8 cellular contexts compared by ENCODE assay signal in genomic region chr15:90266485-90266884, GRCh38. TPM values are rescaled to one million over a fixed set of nuclear protein-coding genes. Genes with fewer than 3 reads are reported as not detected.
DNase-seq lines count a peak whose midpoint lies in the region; ATAC-seq and TF ChIP-seq lines count a peak whose summit lies in the region.

No MANE protein-coding gene starts in this region.

- H3K4me3 ChIP-seq in BE2C (ENCODE audit: low read depth, low read length): peak overlapping the region; percentile 95
- peak overlapping the region; percentile 75 for H3K4me3 ChIP-seq in LNCaP clone FGC (ENCODE audit: low read depth, low read length)
- H3K4me3 ChIP-seq in adipocyte (ENCODE audit: low read length): peak overlapping the region; percentile 95
- H3K4me3 ChIP-seq in kidney epithelial cell (ENCODE audit: low read depth, low read length): peak overlapping the region; percentile 71

- H3K9me3 ChIP-seq in BE2C: no peaks in the 10 kb centered on the region
- H3K9me3 ChIP-seq in adipocyte (ENCODE audit: control insufficient read depth, low read length): no peaks in the 10 kb centered on the region

- H3K4me1 ChIP-seq in BE2C (no peaks in the 10 kb centered on the region; the same call in 1 of the 2 replicates), adipocyte (ENCODE audit: control insufficient read depth, insufficient read depth, low read length) (peaks cover 58% of the 10 kb centered on the region)

- ATAC-seq in stimulated activated naive CD8-positive, alpha-beta T cell treated with anti-CD3 and anti-CD28 coated beads, Interleukin-15, Interleukin-2, amounts not matched to agents 100 U/mL and 50 U/mL, for 24 hours: no peak

- H3K27me3 ChIP-seq in BE2C: no peaks in the 10 kb centered on the region
- H3K27me3 ChIP-seq in adipocyte (replicated peaks; ENCODE audit: control insufficient read depth, insufficient read depth, low read length): no peaks in the 10 kb centered on the region
- no peaks in the 10 kb centered on the region for H3K27me3 ChIP-seq in kidney epithelial cell (ENCODE audit: control insufficient read depth, insufficient read depth, low read length)

- DNase-seq in BE2C (no peak), LNCaP clone FGC (ENCODE audit: low read depth) (no peak), adipocyte (ENCODE audit: low read depth) (peak; percentile 79), kidney epithelial cell (ENCODE audit: low read depth) (no peak), HK-2 (ENCODE audit: unreplicated experiment) (no peak), cerebellar nuclear complex (lab: John Stamatoyannopoulos, UW) (no peak)
- peak; percentile 26 for DNase-seq in stimulated activated naive CD8-positive, alpha-beta T cell treated with anti-CD3 and anti-CD28 coated beads, Interleukin-15, Interleukin-2, amounts not matched to agents 100 U/mL and 50 U/mL, for 24 hours
- DNase-seq in effector CD4-positive, alpha-beta T cell: no peak

- peak overlapping the region; percentile 90 for H3K9ac ChIP-seq in adipocyte (ENCODE audit: low read length)

- TF ChIP-seq CTCF in BE2C (IDR thresholded peaks at IDR 0.05; ENCODE audit: low read depth, low read length): no peak
- TF ChIP-seq CTCF in LNCaP clone FGC (IDR thresholded peaks at IDR 0.05; ENCODE audit: control insufficient read depth, extremely low read depth, insufficient read depth): no peak
- no peak for TF ChIP-seq CTCF in kidney epithelial cell (IDR thresholded peaks at IDR 0.05; ENCODE audit: insufficient read depth, low read length, poor library complexity, severe bottlenecking)

- peaks cover 26% of the 10 kb centered on the region for H3K36me3 ChIP-seq in BE2C
- peaks cover 25% of the 10 kb centered on the region for H3K36me3 ChIP-seq in adipocyte (ENCODE audit: control insufficient read depth, insufficient read depth, low read length, severe bottlenecking)
- H3K36me3 ChIP-seq in kidney epithelial cell (ENCODE audit: control insufficient read depth, insufficient read depth, low read length): no peaks in the 10 kb centered on the region

RNA-seq across cellular contexts. Expression of gene NGRN, which starts 1.0 kb away (rescaled TPM):
- 226 TPM for polyA plus RNA-seq in BE2C (2012; ENCODE audit: insufficient read depth, insufficient read length, low read depth)
- total RNA-seq in kidney epithelial cell: 124 and 139 TPM in 2 replicates

RNA-seq across cellular contexts. Expression of gene TTLL13, which starts 17.1 kb away (rescaled TPM):
- not detected for polyA plus RNA-seq in BE2C (2012; ENCODE audit: insufficient read depth, insufficient read length, low read depth)
- 0.41 TPM in 1 of 2 replicates, not detected in the other for total RNA-seq in kidney epithelial cell

RNA-seq across cellular contexts. Expression of gene GDPGP1, which starts 32.5 kb away (rescaled TPM):
- 1.6 TPM for polyA plus RNA-seq in BE2C (2012; ENCODE audit: insufficient read depth, insufficient read length, low read depth)
- total RNA-seq in kidney epithelial cell: 8.1 and 11.0 TPM in 2 replicates

RNA-seq across cellular contexts. Expression of gene CIB1, which starts 32.7 kb away (rescaled TPM):
- polyA plus RNA-seq in BE2C (2012; ENCODE audit: insufficient read depth, insufficient read length, low read depth): 35.4 TPM
- 33.6 and 38.1 TPM in 2 replicates for total RNA-seq in kidney epithelial cell

Comparison
In these comparisons a context has a peak if more than half of its experiments do, and no peak if none do; other contexts are left out.
1. DNase-seq: peak in adipocyte (single experiment) and stimulated activated naive CD8-positive, alpha-beta T cell treated with anti-CD3 and anti-CD28 coated beads, Interleukin-15, Interleukin-2, amounts not matched to agents 100 U/mL and 50 U/mL, for 24 hours (single experiment); none in BE2C (single experiment), LNCaP clone FGC (single experiment), kidney epithelial cell (single experiment), HK-2 (single experiment), effector CD4-positive, alpha-beta T cell (single experiment) and cerebellar nuclear complex (0 of 2).
2. Peak in every context shown above with its lines, with median percentiles within 50 percentile points of each other: H3K4me3 ChIP-seq.